In the genomic region with DNA sequence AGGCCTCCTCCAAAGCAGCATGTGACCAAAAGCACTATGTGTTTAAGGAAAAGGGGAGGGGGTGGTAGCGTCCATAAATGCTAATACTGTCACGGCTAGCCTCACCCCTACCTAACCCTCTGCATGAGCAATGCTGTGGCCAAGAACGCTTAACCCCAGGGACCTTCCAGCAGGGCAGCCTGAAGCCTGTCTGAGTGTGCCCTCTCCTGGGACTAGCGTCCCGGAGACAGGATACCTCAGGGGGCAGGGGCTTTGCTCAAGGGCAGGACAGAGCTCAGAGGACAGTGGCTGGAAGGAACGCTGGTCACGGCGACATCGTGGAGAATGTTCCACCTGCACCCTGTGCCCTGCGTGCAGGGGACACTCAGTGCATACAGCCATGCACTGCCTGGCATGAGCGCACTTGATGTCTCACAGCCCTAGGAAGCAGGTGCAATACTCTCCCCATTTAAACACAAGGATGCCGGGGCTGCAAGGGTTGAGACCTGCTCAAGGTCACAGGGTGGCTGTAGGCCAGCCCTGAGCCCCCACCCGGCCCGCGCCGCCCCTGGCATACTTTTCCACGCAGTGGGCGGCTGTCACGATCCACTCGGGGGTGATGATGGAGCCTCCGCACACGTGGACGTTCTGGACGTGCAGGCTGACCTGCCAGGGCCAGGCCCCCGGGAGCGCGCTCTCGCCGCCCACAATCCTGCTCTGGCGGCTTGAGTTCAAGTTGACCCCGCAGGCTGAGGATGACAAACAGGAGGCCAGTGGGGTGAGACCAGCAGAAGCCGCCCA, we compare ENCODE assay signal across 22 cellular contexts. TPM values are rescaled to one million over a fixed set of nuclear protein-coding genes. Genes with fewer than 3 reads are reported as not detected.
"Had no signal": no experiment of that assay in that cellular context is flagged by ENCODE, and none has a peak within 500 bp of the region (broad histone marks: within the 10 kb centered on the region; RNA-seq: fewer than 3 reads in every experiment).

No MANE protein-coding gene starts in this region.

- H3K27ac ChIP-seq: SJSA1, SK-N-MC had no signal

- H3K36me3 ChIP-seq: SJSA1 had no signal

- H3K9me3 ChIP-seq: SJSA1 had no signal

- H3K4me3 ChIP-seq: SJSA1, SK-N-MC had no signal

- FAIRE-seq: RCC 7860 had no signal

- DNase-seq: KBM-7, MV-4-11, NCI-H1048, NCI-H1436, NCI-H187, NCI-H2029, NCI-H2081 treated with DMSO at 0.1 percent for 48 hours, NCI-H2171, NCI-H226, NCI-H446, NCI-H510A, NCI-H524 treated with DMSO at 0.1 percent for 48 hours, NCI-H69, NCI-H774, Right ventricle myocardium superior, RPMI8226, SIG-M5 had no signal

- H3K27me3 ChIP-seq: SJSA1 had no signal

RNA-seq across cellular contexts. Expression of a gene that starts 35.0 kb away (rescaled TPM):
- total RNA-seq: LHCN-M2, MCF 10A, Right ventricle myocardium superior, SJSA1 had no signal
